Comparison of ENCODE assay signal across 17 cellular contexts in the genomic region with DNA sequence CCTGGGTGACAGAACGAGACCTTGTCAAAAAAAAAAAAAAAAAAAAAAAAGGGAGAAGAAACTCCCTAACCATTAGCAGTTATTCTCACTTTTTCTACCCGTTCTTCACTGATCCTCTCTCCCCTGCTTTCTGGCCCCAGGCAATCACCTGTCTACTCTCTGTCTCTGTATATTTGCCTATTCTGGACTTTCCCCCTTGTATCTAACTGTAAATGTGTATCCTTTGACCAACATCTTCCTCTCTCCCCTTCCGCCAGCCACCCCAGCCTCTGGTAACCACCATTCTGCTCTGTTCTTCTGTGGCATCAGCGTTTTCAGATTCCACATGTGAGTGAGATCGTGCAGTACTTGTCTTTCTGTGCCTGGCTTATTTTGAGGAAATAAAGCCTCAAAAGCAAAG. TPM values are rescaled to one million over a fixed set of nuclear protein-coding genes. Genes with fewer than 3 reads are reported as not detected.
DNase-seq lines count a peak whose midpoint lies in the region; ATAC-seq and TF ChIP-seq lines count a peak whose summit lies in the region.
"Had no signal": no experiment of that assay in that cellular context is flagged by ENCODE, and none has a peak within 500 bp of the region (broad histone marks: within the 10 kb centered on the region; RNA-seq: fewer than 3 reads in every experiment).

No MANE protein-coding gene starts in this region.

- H3K27me3 ChIP-seq in ovary (no peaks in the 10 kb centered on the region), gastroesophageal sphincter (no peaks in the 10 kb centered on the region)

- ATAC-seq in GM18873 (IDR thresholded peaks at IDR 0.05; ENCODE audit: low FRiP score, unreplicated experiment) (peak; percentile 90), GM21825 (IDR thresholded peaks at IDR 0.05; ENCODE audit: unreplicated experiment) (peak; percentile 70), gastroesophageal sphincter (no peak), GM21360 (IDR thresholded peaks at IDR 0.05; ENCODE audit: unreplicated experiment) (no peak)
- ATAC-seq: activated T-cell treated with anti-CD3 and anti-CD28 coated beads, Interleukin-2, amount 50 U/mL, for 4 hours; effector memory CD8-positive, alpha-beta T cell; stimulated activated naive CD8-positive, alpha-beta T cell treated with anti-CD3 and anti-CD28 coated beads, Interleukin-15, amount 100 ng/mL, for 72 hours had no signal

- peaks cover 4% of the 10 kb centered on the region for H3K4me1 ChIP-seq in ovary (ENCODE audit: insufficient read depth)
- peaks cover 0 to 14% (median 0%) of the 10 kb centered on the region in 3 donors for H3K4me1 ChIP-seq in gastroesophageal sphincter
- H3K4me1 ChIP-seq: prostate gland had no signal

- DNase-seq in KG1 (lab: John Stamatoyannopoulos, UW), result peak; percentile 65
- peak; percentile 26 for DNase-seq in midbrain (lab: John Stamatoyannopoulos, UW)
- DNase-seq in ovary, result no peak
- no peak for DNase-seq in NCI-H2107 (lab: John Stamatoyannopoulos, UW)
- DNase-seq: activated T-cell treated with anti-CD3 and anti-CD28 coated beads, Interleukin-2, amount 50 U/mL, for 4 hours; effector memory CD8-positive, alpha-beta T cell; mammary epithelial cell; NCI-H226; stimulated activated CD4-positive, alpha-beta T cell treated with anti-CD3 and anti-CD28 coated beads, Interleukin-4, amount 100 ng/mL, for 4 hours; stimulated activated naive CD8-positive, alpha-beta T cell treated with anti-CD3 and anti-CD28 coated beads, Interleukin-15, amount 100 ng/mL, for 72 hours; WERI-Rb-1 had no signal

- H3K36me3 ChIP-seq in ovary (no peaks in the 10 kb centered on the region), gastroesophageal sphincter (no peaks in the 10 kb centered on the region)
- H3K36me3 ChIP-seq: prostate gland, WERI-Rb-1 had no signal

- H3K9me3 ChIP-seq in ovary (no peaks in the 10 kb centered on the region), gastroesophageal sphincter (no peaks in the 10 kb centered on the region)
- H3K9me3 ChIP-seq: prostate gland had no signal

- WGBS in ovary, 3 donors, result 74 to 84% (median 75%) methylated on average over 5 of the region's 5 CpGs
- WGBS in gastroesophageal sphincter (ENCODE audit: low coverage in 1 of 2), 2 donors, result 57 to 76% methylated on average over 2 to 5 of the region's 5 CpGs

- H3K4me3 ChIP-seq in ovary, result no peak overlapping the region
- H3K4me3 ChIP-seq in gastroesophageal sphincter, result no peak overlapping the region
- H3K4me3 ChIP-seq: prostate gland had no signal

- TF ChIP-seq CTCF in ovary (IDR thresholded peaks at IDR 0.05), result no peak
- no peak for TF ChIP-seq CTCF in gastroesophageal sphincter (IDR thresholded peaks at IDR 0.05)

- intact Hi-C loops in ovary (cut with DNase I), result no loop called here

- TF ChIP-seq POLR2A in ovary (IDR thresholded peaks at IDR 0.05) (no peak), gastroesophageal sphincter (IDR thresholded peaks at IDR 0.05) (no peak)

- H3K27ac ChIP-seq in ovary (no peak overlapping the region), gastroesophageal sphincter (no peak overlapping the region)
- H3K27ac ChIP-seq: prostate gland, RWPE1, WERI-Rb-1 had no signal

- TF ChIP-seq EP300 in ovary (IDR thresholded peaks at IDR 0.05) (no peak), gastroesophageal sphincter (IDR thresholded peaks at IDR 0.05) (no peak)

RNA-seq across cellular contexts. Expression of a gene that starts 6.9 kb away (rescaled TPM):
- total RNA-seq in ovary (10 to 100 TPM; 41.8 to 96.2 (median 87.4) TPM), gastroesophageal sphincter (100 to 1,000 TPM in 2 of 4 donors, 10 to 100 TPM in 2; 82.3 to 116 (median 101) TPM)
- polyA plus RNA-seq in ovary, result 10 to 100 TPM; 35.8 to 69.2 TPM

Comparison
In these comparisons a context has a peak if more than half of its experiments do, and no peak if none do; other contexts are left out.
1. ATAC-seq: peak in GM18873 (single experiment) and GM21825 (single experiment); none in gastroesophageal sphincter (single experiment) and GM21360 (single experiment).
2. DNase-seq: peak in KG1 (single experiment) and midbrain (single experiment); none in ovary (0 of 5) and NCI-H2107 (single experiment).